Comparison of ENCODE assay signal across 1 cellular context in the genomic region with DNA sequence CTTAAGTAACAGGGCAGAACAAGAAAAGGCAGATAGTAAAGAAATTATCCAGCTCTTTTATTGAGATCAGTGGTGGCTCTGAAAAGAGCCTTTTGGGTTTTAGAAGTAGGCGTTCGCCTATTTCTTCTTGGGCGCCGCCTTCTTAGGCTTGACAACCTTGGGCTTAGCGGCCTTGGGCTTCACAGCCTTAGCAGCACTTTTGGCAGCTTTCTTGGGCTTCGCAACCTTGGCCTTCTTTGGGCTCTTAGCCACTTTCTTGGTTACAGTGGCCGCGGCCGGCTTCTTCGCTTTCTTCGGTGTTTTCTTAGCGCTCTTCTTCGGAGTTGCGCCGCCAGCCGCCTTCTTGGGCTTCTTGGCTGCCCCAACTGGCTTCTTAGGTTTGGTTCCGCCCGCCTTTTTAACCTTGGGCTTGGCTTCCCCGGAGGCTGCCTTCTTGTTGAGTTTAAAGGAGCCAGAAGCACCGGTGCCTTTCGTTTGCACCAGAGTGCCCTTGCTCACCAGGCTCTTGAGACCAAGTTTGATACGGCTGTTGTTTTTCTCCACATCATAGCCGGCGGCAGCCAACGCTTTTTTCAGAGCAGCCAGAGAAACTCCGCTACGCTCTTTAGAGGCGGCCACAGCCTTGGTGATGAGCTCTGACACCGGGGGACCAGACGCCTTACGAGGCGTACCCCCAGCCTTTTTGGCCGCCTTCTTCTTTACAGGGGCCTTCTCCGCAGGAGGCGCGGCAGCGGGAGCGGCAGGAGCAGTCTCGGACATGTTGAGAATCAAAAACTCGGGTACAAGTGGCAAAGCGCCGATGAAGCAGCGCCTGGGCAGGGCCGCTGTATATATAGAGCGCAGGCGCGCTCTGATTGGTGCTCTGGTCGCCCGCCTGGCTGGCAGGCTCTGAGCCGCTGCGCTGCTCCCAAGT.
A peak's percentile ranks its signal among the peaks of the same experiment; 100 is the strongest.
TF ChIP-seq lines count a peak whose summit lies in the region.

No MANE protein-coding gene starts in this region.

TF ChIP-seq in A549, 52 proteins besides CTCF, POLR2A, EP300 and RAD21 (continued from another document):
- TF ChIP-seq, protein P1, sequence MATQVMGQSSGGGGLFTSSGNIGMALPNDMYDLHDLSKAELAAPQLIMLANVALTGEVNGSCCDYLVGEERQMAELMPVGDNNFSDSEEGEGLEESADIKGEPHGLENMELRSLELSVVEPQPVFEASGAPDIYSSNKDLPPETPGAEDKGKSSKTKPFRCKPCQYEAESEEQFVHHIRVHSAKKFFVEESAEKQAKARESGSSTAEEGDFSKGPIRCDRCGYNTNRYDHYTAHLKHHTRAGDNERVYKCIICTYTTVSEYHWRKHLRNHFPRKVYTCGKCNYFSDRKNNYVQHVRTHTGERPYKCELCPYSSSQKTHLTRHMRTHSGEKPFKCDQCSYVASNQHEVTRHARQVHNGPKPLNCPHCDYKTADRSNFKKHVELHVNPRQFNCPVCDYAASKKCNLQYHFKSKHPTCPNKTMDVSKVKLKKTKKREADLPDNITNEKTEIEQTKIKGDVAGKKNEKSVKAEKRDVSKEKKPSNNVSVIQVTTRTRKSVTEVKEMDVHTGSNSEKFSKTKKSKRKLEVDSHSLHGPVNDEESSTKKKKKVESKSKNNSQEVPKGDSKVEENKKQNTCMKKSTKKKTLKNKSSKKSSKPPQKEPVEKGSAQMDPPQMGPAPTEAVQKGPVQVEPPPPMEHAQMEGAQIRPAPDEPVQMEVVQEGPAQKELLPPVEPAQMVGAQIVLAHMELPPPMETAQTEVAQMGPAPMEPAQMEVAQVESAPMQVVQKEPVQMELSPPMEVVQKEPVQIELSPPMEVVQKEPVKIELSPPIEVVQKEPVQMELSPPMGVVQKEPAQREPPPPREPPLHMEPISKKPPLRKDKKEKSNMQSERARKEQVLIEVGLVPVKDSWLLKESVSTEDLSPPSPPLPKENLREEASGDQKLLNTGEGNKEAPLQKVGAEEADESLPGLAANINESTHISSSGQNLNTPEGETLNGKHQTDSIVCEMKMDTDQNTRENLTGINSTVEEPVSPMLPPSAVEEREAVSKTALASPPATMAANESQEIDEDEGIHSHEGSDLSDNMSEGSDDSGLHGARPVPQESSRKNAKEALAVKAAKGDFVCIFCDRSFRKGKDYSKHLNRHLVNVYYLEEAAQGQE (IDR thresholded peaks at IDR 0.05) = peak; percentile 43; the same call in 1 of the 2 replicates
- TF ChIP-seq KDM5A (IDR thresholded peaks at IDR 0.05) (no peak), NPAS2 (CRISPR knock-in tag; IDR thresholded peaks at IDR 0.05; ENCODE audit: borderline replicate concordance) (no peak), NFE2L2 (conservative IDR thresholded peaks at IDR 0.05; ENCODE audit: low read length) (no peak), EHF (CRISPR knock-in tag; IDR thresholded peaks at IDR 0.05) (no peak), CBX2 (IDR thresholded peaks at IDR 0.05; ENCODE audit: borderline replicate concordance, low read depth) (no peak), RCOR1 (IDR thresholded peaks at IDR 0.05; ENCODE audit: low read depth, low read length) (no peak), CHD2 (IDR thresholded peaks at IDR 0.05; ENCODE audit: low read length, partially characterized antibody) (no peak), HOXA7 (CRISPR knock-in tag; IDR thresholded peaks at IDR 0.05) (no peak), PHF8 (IDR thresholded peaks at IDR 0.05; ENCODE audit: borderline replicate concordance, low read depth) (peak; percentile 84), HOXB13 (CRISPR knock-in tag; IDR thresholded peaks at IDR 0.05; ENCODE audit: low read depth) (no peak), HOXB5 (CRISPR knock-in tag; IDR thresholded peaks at IDR 0.05) (no peak), TFCP2L1 (CRISPR knock-in tag; IDR thresholded peaks at IDR 0.05) (0 out of 2 replicates have a peak, but pooled peaks have one; percentile 32), KDM1A (IDR thresholded peaks at IDR 0.05; ENCODE audit: low read depth) (no peak), SMC3 (IDR thresholded peaks at IDR 0.05) (no peak), ZSCAN20 (CRISPR knock-in tag; IDR thresholded peaks at IDR 0.05) (no peak), BHLHE40 (IDR thresholded peaks at IDR 0.05; ENCODE audit: low read depth, low read length) (no peak), MYC (IDR thresholded peaks at IDR 0.05; ENCODE audit: borderline replicate concordance, low read length) (no peak), EHMT2 (IDR thresholded peaks at IDR 0.05; ENCODE audit: low read depth) (no peak)
- TF ChIP-seq, protein P2, sequence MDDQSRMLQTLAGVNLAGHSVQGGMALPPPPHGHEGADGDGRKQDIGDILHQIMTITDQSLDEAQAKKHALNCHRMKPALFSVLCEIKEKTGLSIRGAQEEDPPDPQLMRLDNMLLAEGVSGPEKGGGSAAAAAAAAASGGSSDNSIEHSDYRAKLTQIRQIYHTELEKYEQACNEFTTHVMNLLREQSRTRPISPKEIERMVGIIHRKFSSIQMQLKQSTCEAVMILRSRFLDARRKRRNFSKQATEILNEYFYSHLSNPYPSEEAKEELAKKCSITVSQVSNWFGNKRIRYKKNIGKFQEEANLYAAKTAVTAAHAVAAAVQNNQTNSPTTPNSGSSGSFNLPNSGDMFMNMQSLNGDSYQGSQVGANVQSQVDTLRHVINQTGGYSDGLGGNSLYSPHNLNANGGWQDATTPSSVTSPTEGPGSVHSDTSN (IDR thresholded peaks at IDR 0.05) = peak; percentile 73; the same call in 1 of the 2 replicates
- TF ChIP-seq, protein P3, sequence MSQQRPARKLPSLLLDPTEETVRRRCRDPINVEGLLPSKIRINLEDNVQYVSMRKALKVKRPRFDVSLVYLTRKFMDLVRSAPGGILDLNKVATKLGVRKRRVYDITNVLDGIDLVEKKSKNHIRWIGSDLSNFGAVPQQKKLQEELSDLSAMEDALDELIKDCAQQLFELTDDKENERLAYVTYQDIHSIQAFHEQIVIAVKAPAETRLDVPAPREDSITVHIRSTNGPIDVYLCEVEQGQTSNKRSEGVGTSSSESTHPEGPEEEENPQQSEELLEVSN (IDR thresholded peaks at IDR 0.05; ENCODE audit: borderline replicate concordance, low read depth) = 0 out of 2 replicates have a peak, but pooled peaks have one; percentile 21
- TF ChIP-seq, protein P4, sequence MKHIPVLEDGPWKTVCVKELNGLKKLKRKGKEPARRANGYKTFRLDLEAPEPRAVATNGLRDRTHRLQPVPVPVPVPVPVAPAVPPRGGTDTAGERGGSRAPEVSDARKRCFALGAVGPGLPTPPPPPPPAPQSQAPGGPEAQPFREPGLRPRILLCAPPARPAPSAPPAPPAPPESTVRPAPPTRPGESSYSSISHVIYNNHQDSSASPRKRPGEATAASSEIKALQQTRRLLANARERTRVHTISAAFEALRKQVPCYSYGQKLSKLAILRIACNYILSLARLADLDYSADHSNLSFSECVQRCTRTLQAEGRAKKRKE (CRISPR knock-in tag; IDR thresholded peaks at IDR 0.05; ENCODE audit: low read depth) = 0 out of 2 replicates have a peak, but pooled peaks have one; percentile 7
- TF ChIP-seq, protein P5, sequence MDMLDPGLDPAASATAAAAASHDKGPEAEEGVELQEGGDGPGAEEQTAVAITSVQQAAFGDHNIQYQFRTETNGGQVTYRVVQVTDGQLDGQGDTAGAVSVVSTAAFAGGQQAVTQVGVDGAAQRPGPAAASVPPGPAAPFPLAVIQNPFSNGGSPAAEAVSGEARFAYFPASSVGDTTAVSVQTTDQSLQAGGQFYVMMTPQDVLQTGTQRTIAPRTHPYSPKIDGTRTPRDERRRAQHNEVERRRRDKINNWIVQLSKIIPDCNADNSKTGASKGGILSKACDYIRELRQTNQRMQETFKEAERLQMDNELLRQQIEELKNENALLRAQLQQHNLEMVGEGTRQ (IDR thresholded peaks at IDR 0.05) = peak; percentile 35; the same call in 1 of the 2 replicates
- TF ChIP-seq, protein P6, sequence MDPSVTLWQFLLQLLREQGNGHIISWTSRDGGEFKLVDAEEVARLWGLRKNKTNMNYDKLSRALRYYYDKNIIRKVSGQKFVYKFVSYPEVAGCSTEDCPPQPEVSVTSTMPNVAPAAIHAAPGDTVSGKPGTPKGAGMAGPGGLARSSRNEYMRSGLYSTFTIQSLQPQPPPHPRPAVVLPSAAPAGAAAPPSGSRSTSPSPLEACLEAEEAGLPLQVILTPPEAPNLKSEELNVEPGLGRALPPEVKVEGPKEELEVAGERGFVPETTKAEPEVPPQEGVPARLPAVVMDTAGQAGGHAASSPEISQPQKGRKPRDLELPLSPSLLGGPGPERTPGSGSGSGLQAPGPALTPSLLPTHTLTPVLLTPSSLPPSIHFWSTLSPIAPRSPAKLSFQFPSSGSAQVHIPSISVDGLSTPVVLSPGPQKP (IDR thresholded peaks at IDR 0.05; ENCODE audit: low read depth, low read length) = no peak
- TF ChIP-seq, protein P7, sequence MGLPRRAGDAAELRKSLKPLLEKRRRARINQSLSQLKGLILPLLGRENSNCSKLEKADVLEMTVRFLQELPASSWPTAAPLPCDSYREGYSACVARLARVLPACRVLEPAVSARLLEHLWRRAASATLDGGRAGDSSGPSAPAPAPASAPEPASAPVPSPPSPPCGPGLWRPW (IDR thresholded peaks at IDR 0.05) = no peak
- TF ChIP-seq, protein P8, sequence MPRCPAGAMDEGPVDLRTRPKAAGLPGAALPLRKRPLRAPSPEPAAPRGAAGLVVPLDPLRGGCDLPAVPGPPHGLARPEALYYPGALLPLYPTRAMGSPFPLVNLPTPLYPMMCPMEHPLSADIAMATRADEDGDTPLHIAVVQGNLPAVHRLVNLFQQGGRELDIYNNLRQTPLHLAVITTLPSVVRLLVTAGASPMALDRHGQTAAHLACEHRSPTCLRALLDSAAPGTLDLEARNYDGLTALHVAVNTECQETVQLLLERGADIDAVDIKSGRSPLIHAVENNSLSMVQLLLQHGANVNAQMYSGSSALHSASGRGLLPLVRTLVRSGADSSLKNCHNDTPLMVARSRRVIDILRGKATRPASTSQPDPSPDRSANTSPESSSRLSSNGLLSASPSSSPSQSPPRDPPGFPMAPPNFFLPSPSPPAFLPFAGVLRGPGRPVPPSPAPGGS (IDR thresholded peaks at IDR 0.05) = peak; percentile 97
TF ChIP-seq in A549: peak in this region for 12.
